ENCODE assay signal across 14 cellular contexts in the genomic region with DNA sequence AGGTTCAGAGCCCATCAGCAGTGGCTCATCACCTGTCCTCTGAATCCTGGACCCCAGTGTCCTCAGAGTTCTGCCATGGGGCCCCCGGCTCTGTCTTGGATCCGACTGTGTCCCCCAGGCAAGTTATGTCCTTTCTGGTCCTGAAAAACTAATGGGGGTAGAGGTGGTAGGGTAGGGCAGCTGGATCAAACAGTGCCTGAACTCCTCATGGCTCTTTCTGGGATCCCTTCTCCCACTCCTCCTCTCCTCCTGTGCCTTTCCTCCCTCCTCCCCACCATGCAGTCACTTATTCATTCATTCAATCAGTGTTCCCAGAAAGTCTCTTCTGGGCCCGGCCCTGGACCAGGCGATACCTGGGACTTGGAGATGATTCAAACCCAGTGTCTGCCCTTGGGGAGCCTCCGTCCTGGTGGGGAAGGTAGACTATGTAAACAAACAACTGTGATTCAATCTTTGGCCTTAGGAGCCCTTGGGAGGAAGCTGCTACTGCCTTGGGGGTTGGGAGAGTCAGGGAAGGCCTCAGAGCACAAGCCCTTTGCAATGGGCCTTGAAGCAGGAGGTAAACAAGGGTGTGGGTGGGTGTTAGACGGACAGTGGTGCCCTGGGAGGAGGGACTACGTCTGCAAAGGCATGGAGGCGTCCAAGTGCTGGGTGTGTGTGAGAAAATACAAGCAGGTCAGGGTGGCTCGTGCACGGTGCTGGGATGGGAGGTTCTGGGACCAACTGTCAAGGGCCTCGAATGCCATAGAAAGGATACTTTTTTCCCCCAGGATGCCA. TPM values are rescaled to one million over a fixed set of nuclear protein-coding genes. Genes with fewer than 3 reads are reported as not detected.
A peak's percentile ranks its signal among the peaks of the same experiment; 100 is the strongest.
DNase-seq lines count a peak whose midpoint lies in the region; ATAC-seq, FAIRE-seq and TF ChIP-seq lines count a peak whose summit lies in the region.
"Had no signal": no experiment of that assay in that cellular context is flagged by ENCODE, and none has a peak within 500 bp of the region (broad histone marks: within the 10 kb centered on the region; RNA-seq: fewer than 3 reads in every experiment).

No MANE protein-coding gene starts in this region.

- no peak overlapping the region for H3K4me2 ChIP-seq in H9 (ENCODE audit: insufficient read depth, insufficient read length, low read length)

- H3T11ph ChIP-seq in H9 (ENCODE audit: low read length), result no peak overlapping the region

- no peak for ATAC-seq in activated CD4-positive, alpha-beta T cell treated with anti-CD3 and anti-CD28 coated beads for 36 hours

- H3K23ac ChIP-seq in H9 (ENCODE audit: insufficient read length, low read depth, low read length), result no peak overlapping the region

- TF ChIP-seq CTCF in H9 (conservative IDR thresholded peaks at IDR 0.05), result no peak
- TF ChIP-seq CTCF in RWPE1 (conservative IDR thresholded peaks at IDR 0.05; ENCODE audit: low read depth), result no peak
- TF ChIP-seq CTCF in BE2C (IDR thresholded peaks at IDR 0.05; ENCODE audit: low read depth, low read length), result no peak

- H3K4ac ChIP-seq in H9 (ENCODE audit: low read depth, low read length), result no peak overlapping the region

- H2BK12ac ChIP-seq in H9 (ENCODE audit: insufficient read length, low read depth, low read length), result no peak overlapping the region

- no peak overlapping the region for H2BK15ac ChIP-seq in H9 (ENCODE audit: low read depth, low read length)

- no peak overlapping the region for H3K4me3 ChIP-seq in small intestine (ENCODE audit: low read depth in 1 of 2, low read length in 2 of 2)
- H3K4me3 ChIP-seq in BE2C (ENCODE audit: low read depth, low read length), result no peak overlapping the region

- H3K79me2 ChIP-seq in H9 (ENCODE audit: insufficient read depth, low read length), result no peaks in the 10 kb centered on the region

- DNase-seq in H9, result no peak
- peak; percentile 38 for DNase-seq in RWPE1 (ENCODE audit: low spot score)
- peak; percentile 45 for DNase-seq in iris pigment epithelial cell (ENCODE audit: low read depth)
- peak; percentile 60 for DNase-seq in small intestine
- no peak for DNase-seq in BE2C
- no peak for DNase-seq in activated CD4-positive, alpha-beta T cell treated with anti-CD3 and anti-CD28 coated beads for 36 hours
- DNase-seq in activated naive CD4-positive, alpha-beta T cell (lab: John Stamatoyannopoulos, UW), result no peak
- DNase-seq: activated CD8-positive, alpha-beta memory T cell treated with anti-CD3 and anti-CD28 coated beads, Interleukin-2, amount 50 U/mL, for 4 hours; foreskin fibroblast; immature natural killer cell; MV-4-11; NCI-H2171 treated with DMSO at 0.1 percent for 48 hours had no signal

- intact Hi-C loops in activated CD4-positive, alpha-beta T cell treated with anti-CD3 and anti-CD28 coated beads for 36 hours (cut with DNase I, micrococcal nuclease), result no loop called here

- H3K27me3 ChIP-seq in H9 (ENCODE audit: insufficient read depth, low read length) (no peaks in the 10 kb centered on the region), small intestine (ENCODE audit: control insufficient read depth in 2 of 2, insufficient read depth in 2 of 2, low read length in 2 of 2) (no peaks in the 10 kb centered on the region), BE2C (no peaks in the 10 kb centered on the region)

- H3K9me3 ChIP-seq in H9 (ENCODE audit: control insufficient read depth, low read depth, low read length) (no peaks in the 10 kb centered on the region), small intestine (ENCODE audit: control insufficient read depth, low read depth) (no peaks in the 10 kb centered on the region), BE2C (no peaks in the 10 kb centered on the region)

- H3K23me2 ChIP-seq in H9 (ENCODE audit: insufficient read length, low read depth, low read length, poor library complexity, severe bottlenecking), result no peaks in the 10 kb centered on the region

- H4K91ac ChIP-seq in H9 (ENCODE audit: insufficient read length, low read depth, low read length), result no peak overlapping the region

- H2AFZ ChIP-seq in H9 (ENCODE audit: low read length), result no peak overlapping the region

- peaks cover 3 to 8% of the 10 kb centered on the region in 2 experiments; a peak in 4 of 5 replicates for H3K9me3 Mint-ChIP-seq in H9
- peaks cover 2% of the 10 kb centered on the region for H3K9me3 Mint-ChIP-seq in activated CD4-positive, alpha-beta T cell treated with anti-CD3 and anti-CD28 coated beads for 36 hours (ENCODE audit: low read depth)
- H3K9me3 Mint-ChIP-seq: immature natural killer cell; stimulated activated naive CD8-positive, alpha-beta T cell treated with anti-CD3 and anti-CD28 coated beads, Interleukin-15, Interleukin-2, amounts not matched to agents 100 ng/mL and 50 ng/mL, for 24 hours had no signal

- FAIRE-seq in small intestine (lab: Jason Lieb, UNC), result no peak

- no peaks in the 10 kb centered on the region for H3K4me1 ChIP-seq in H9 (ENCODE audit: insufficient read depth, low read length)
- H3K4me1 ChIP-seq in small intestine (ENCODE audit: control insufficient read depth in 2 of 2, insufficient read depth in 1 of 2, low read depth in 1 of 2, low read length in 1 of 2), result no peaks in the 10 kb centered on the region
- no peaks in the 10 kb centered on the region for H3K4me1 ChIP-seq in BE2C

- no peak overlapping the region for H2BK20ac ChIP-seq in H9 (ENCODE audit: low read depth, low read length, poor library complexity, severe bottlenecking)

- H3K27ac ChIP-seq in H9 (ENCODE audit: insufficient read length, low read depth, low read length), result no peak overlapping the region
- H3K27ac ChIP-seq in RWPE1, result peak overlapping the region; percentile 29
- H3K27ac ChIP-seq in small intestine (ENCODE audit: low read depth in 1 of 2, low read length in 1 of 2), result no peak overlapping the region

- H4K20me1 ChIP-seq in H9 (ENCODE audit: control insufficient read depth, insufficient read depth, insufficient read length), result no peaks in the 10 kb centered on the region

- no peak overlapping the region for H3K14ac ChIP-seq in H9 (ENCODE audit: insufficient read depth, low read length)

- no CpG with 5 or more reads among the region's 11 CpGs for WGBS in H9 (ENCODE audit: extremely low coverage, insufficient read length, low lambda C conversion rate)
- WGBS in small intestine, 3 donors, result 37 to 57% (median 44%) methylated on average over 11 of the region's 11 CpGs

- no peak overlapping the region for H2BK5ac ChIP-seq in H9 (ENCODE audit: insufficient read length, low read length)

- peaks cover 16 to 38% of the 10 kb centered on the region in 2 experiments for H3K4me1 Mint-ChIP-seq in H9
- no peaks in the 10 kb centered on the region for H3K4me1 Mint-ChIP-seq in activated CD4-positive, alpha-beta T cell treated with anti-CD3 and anti-CD28 coated beads for 36 hours
- H3K4me1 Mint-ChIP-seq: immature natural killer cell had no signal

- H3K36me3 ChIP-seq in small intestine (ENCODE audit: control insufficient read depth in 2 of 2, insufficient read depth in 2 of 2, low read length in 2 of 2) (no peaks in the 10 kb centered on the region), BE2C (no peaks in the 10 kb centered on the region)

- H3K27ac Mint-ChIP-seq in H9, result peak overlapping the region; percentile 19 to 70 (median 70); a peak in 4 of 7 replicates
- no peak overlapping the region for H3K27ac Mint-ChIP-seq in activated CD4-positive, alpha-beta T cell treated with anti-CD3 and anti-CD28 coated beads for 36 hours
- H3K27ac Mint-ChIP-seq: stimulated activated naive CD8-positive, alpha-beta T cell treated with anti-CD3 and anti-CD28 coated beads, Interleukin-15, Interleukin-2, amounts not matched to agents 100 ng/mL and 50 ng/mL, for 24 hours had no signal

- POLR2A ChIA-PET in RWPE1 (lab: Yijun Ruan, JAX; ENCODE audit: low non-redundant PET), result interaction anchor here (0.8 kb wide), 1 partner anchor 21 kb away, joined by 3 read pairs; no protein-coding TSS in a partner anchor
- POLR2A ChIA-PET in activated CD4-positive, alpha-beta T cell treated with anti-CD3 and anti-CD28 coated beads for 36 hours (lab: Charles Lee), result no interaction called here

- CTCF ChIA-PET in RWPE1 (lab: Yijun Ruan, JAX), result interaction anchor here (0.6 kb wide), 1 partner anchor 21 kb away, joined by 3 read pairs; no protein-coding TSS in a partner anchor
- CTCF ChIA-PET in activated CD4-positive, alpha-beta T cell treated with anti-CD3 and anti-CD28 coated beads for 36 hours (lab: Charles Lee), result interaction anchor here (0.6 kb wide), 1 partner anchor 417 kb away, joined by 3 read pairs; no protein-coding TSS in a partner anchor

- H3K56ac ChIP-seq in H9 (ENCODE audit: insufficient read length, low read depth, low read length), result no peak overlapping the region

- no peak overlapping the region for H3K9ac ChIP-seq in H9 (ENCODE audit: extremely low read depth, insufficient read length, low read length)

- H3K27me3 Mint-ChIP-seq in H9 (ENCODE audit: low read depth), result peaks cover 8% of the 10 kb centered on the region
- no peaks in the 10 kb centered on the region for H3K27me3 Mint-ChIP-seq in activated CD4-positive, alpha-beta T cell treated with anti-CD3 and anti-CD28 coated beads for 36 hours
- H3K27me3 Mint-ChIP-seq: stimulated activated naive CD8-positive, alpha-beta T cell treated with anti-CD3 and anti-CD28 coated beads, Interleukin-15, Interleukin-2, amounts not matched to agents 100 ng/mL and 50 ng/mL, for 24 hours had no signal

- H2BK120ac ChIP-seq in H9 (ENCODE audit: low read depth, low read length, poor library complexity, severe bottlenecking), result no peak overlapping the region

- H2AK5ac ChIP-seq in H9 (ENCODE audit: insufficient read length, low read length), result no peak overlapping the region

- no peak overlapping the region for H3K18ac ChIP-seq in H9 (ENCODE audit: insufficient read length, low read depth, low read length)

- H4K8ac ChIP-seq in H9 (replicated peaks; ENCODE audit: insufficient read length, low read depth, low read length), result no peak overlapping the region

- no peaks in the 10 kb centered on the region for H3K79me1 ChIP-seq in H9 (ENCODE audit: insufficient read depth, low read depth, low read length, poor library complexity, severe bottlenecking)

- no peaks in the 10 kb centered on the region; a peak in 1 of 7 replicates for H3K36me3 Mint-ChIP-seq in H9 (ENCODE audit: insufficient read depth in 1 of 3, low read depth in 3 of 3)
- no peaks in the 10 kb centered on the region for H3K36me3 Mint-ChIP-seq in activated CD4-positive, alpha-beta T cell treated with anti-CD3 and anti-CD28 coated beads for 36 hours (ENCODE audit: low read depth)
- H3K36me3 Mint-ChIP-seq: immature natural killer cell had no signal

- no peak overlapping the region for H3K4me3 Mint-ChIP-seq in H9
- H3K4me3 Mint-ChIP-seq in activated CD4-positive, alpha-beta T cell treated with anti-CD3 and anti-CD28 coated beads for 36 hours, result no peak overlapping the region
- H3K4me3 Mint-ChIP-seq: immature natural killer cell; stimulated activated naive CD8-positive, alpha-beta T cell treated with anti-CD3 and anti-CD28 coated beads, Interleukin-15, Interleukin-2, amounts not matched to agents 100 ng/mL and 50 ng/mL, for 24 hours had no signal

- no peak overlapping the region for H4K5ac ChIP-seq in H9 (ENCODE audit: insufficient read length, low read depth, low read length)

RNA-seq across cellular contexts. Expression of a gene that starts 6.4 kb away (rescaled TPM):
- total RNA-seq in H9 (2021), result 38.7 and 40.5 TPM in 2 replicates
- 10 to 100 TPM; 17.1 to 37.3 (median 23.0) TPM for polyA plus RNA-seq in small intestine
- 0.15 TPM for polyA plus RNA-seq in BE2C (2012; ENCODE audit: insufficient read depth, insufficient read length, low read depth)
- total RNA-seq in activated CD4-positive, alpha-beta T cell treated with anti-CD3 and anti-CD28 coated beads for 36 hours, result 10 to 100 TPM; 11.1 to 14.3 TPM

RNA-seq across cellular contexts. Expression of a gene that starts 35.8 kb away (rescaled TPM):
- total RNA-seq in H9 (2021), result 0.55 TPM in 2 replicates
- 1 to 10 TPM in 2 of 3 donors, not detected in 1; 5.9 to 8.1 TPM for polyA plus RNA-seq in small intestine
- 0.25 TPM for polyA plus RNA-seq in BE2C (2012; ENCODE audit: insufficient read depth, insufficient read length, low read depth)
- 10 to 100 TPM; 10.7 to 11.2 TPM for total RNA-seq in activated CD4-positive, alpha-beta T cell treated with anti-CD3 and anti-CD28 coated beads for 36 hours

RNA-seq across cellular contexts. Expression of a gene that starts 59.0 kb away (rescaled TPM):
- total RNA-seq in H9 (2021), result not detected in 2 replicates
- under 1 TPM in 2 of 3 donors, not detected in 1; 0.09 to 0.27 TPM for polyA plus RNA-seq in small intestine
- not detected for polyA plus RNA-seq in BE2C (2012; ENCODE audit: insufficient read depth, insufficient read length, low read depth)
- total RNA-seq in activated CD4-positive, alpha-beta T cell treated with anti-CD3 and anti-CD28 coated beads for 36 hours, result not detected
- total RNA-seq: HT-29 had no signal
- polyA plus RNA-seq: immature natural killer cell had no signal

Comparison
In these comparisons a context has a peak if more than half of its experiments do, and no peak if none do; other contexts are left out.
1. DNase-seq: peak in RWPE1 (single experiment), iris pigment epithelial cell (single experiment) and small intestine (single experiment); none in H9 (single experiment), BE2C (single experiment), activated CD4-positive, alpha-beta T cell treated with anti-CD3 and anti-CD28 coated beads for 36 hours (single experiment) and activated naive CD4-positive, alpha-beta T cell (0 of 4).